In genomic region chr22:21984793-21985192, GRCh38 we compare ENCODE assay signal across 10 cellular contexts. TPM values are rescaled to one million over a fixed set of nuclear protein-coding genes. Genes with fewer than 3 reads are reported as not detected.
DNase-seq lines count a peak whose midpoint lies in the region; ATAC-seq and TF ChIP-seq lines count a peak whose summit lies in the region.
"Had no signal": no experiment of that assay in that cellular context is flagged by ENCODE, and none has a peak within 500 bp of the region (broad histone marks: within the 10 kb centered on the region; RNA-seq: fewer than 3 reads in every experiment).

No MANE protein-coding gene starts in this region.

- H3K4me1 ChIP-seq in left ventricle myocardium inferior: peaks cover 23% of the 10 kb centered on the region
- H3K4me1 ChIP-seq in right atrium auricular region: peaks cover 0 to 13% of the 10 kb centered on the region in 2 donors
- peaks cover 2% of the 10 kb centered on the region; the same call in 1 of the 2 replicates for H3K4me1 ChIP-seq in Panc1 (ENCODE audit: control insufficient read depth, insufficient read depth, low read length)
- H3K4me1 ChIP-seq in testis: no peaks in the 10 kb centered on the region

- DNase-seq in left ventricle myocardium inferior (no peak), right atrium auricular region (ENCODE audit: low spot score) (no peak), Panc1 (ENCODE audit: low read depth, low spot score) (no peak), fibroblast of pulmonary artery (ENCODE audit: low read depth) (peak; percentile 35), testis (peak; percentile 67), 8988T (no peak)
- DNase-seq: activated CD4-positive, alpha-beta T cell treated with anti-CD3 and anti-CD28 coated beads, Interleukin-2, amount 50 U/mL, for 4 hours; NCI-H1092 treated with DMSO at 0.1 percent for 48 hours had no signal

- H3K27me3 ChIP-seq in left ventricle myocardium inferior (ENCODE audit: low read depth) (peaks cover 2% of the 10 kb centered on the region), right atrium auricular region (no peaks in the 10 kb centered on the region), Panc1 (ENCODE audit: control insufficient read depth, insufficient read depth, low read length) (no peaks in the 10 kb centered on the region), testis (no peaks in the 10 kb centered on the region)

- WGBS in testis, 2 donors: 55 to 66% methylated on average over 4 to 7 of the region's 7 CpGs

- H3K27ac ChIP-seq in left ventricle myocardium inferior (replicated peaks) (no peak overlapping the region), right atrium auricular region (no peak overlapping the region), Panc1 (ENCODE audit: low read length) (no peak overlapping the region), testis (no peak overlapping the region)

- TF ChIP-seq CTCF in left ventricle myocardium inferior (IDR thresholded peaks at IDR 0.05; ENCODE audit: borderline replicate concordance) (peak; percentile 14), right atrium auricular region (IDR thresholded peaks at IDR 0.05) (no peak), Panc1 (IDR thresholded peaks at IDR 0.05) (no peak; the same call in 1 of the 2 replicates), fibroblast of pulmonary artery (IDR thresholded peaks at IDR 0.05; ENCODE audit: low read length, missing control alignments) (peak; percentile 48), testis (IDR thresholded peaks at IDR 0.05) (peak in 1 of 3 experiments; percentile 22)

- ATAC-seq in Panc1 (peak; percentile 76), GM19351 (IDR thresholded peaks at IDR 0.05; ENCODE audit: unreplicated experiment) (no peak), HG03521 (IDR thresholded peaks at IDR 0.05; ENCODE audit: unreplicated experiment) (no peak)

- CTCF ChIA-PET in Panc1 (lab: Charles Lee): no interaction called here

- intact Hi-C loops in left ventricle myocardium inferior (cut with micrococcal nuclease): no loop called here
- intact Hi-C loops in Panc1 (cut with micrococcal nuclease; ENCODE audit: unreplicated experiment): no loop called here
- intact Hi-C loops in testis (cut with DNase I; ENCODE audit: low total_unique reads): no loop called here

- POLR2A ChIA-PET in Panc1 (lab: Charles Lee): no interaction called here

- TF ChIP-seq POLR2A in testis (IDR thresholded peaks at IDR 0.05): no peak

- in situ Hi-C loops in Panc1 (cut with HindIII; ENCODE audit: low pct_unique_long_range_greater_than_20kb, low sequenced_read_pairs): no loop called here

- BruUV-seq in Panc1 (replicated peaks; lab: Mats Ljungman, UMichigan): no TSS peak

- H3K4me3 ChIP-seq in left ventricle myocardium inferior: no peak overlapping the region
- no peak overlapping the region for H3K4me3 ChIP-seq in right atrium auricular region
- H3K4me3 ChIP-seq in Panc1 (ENCODE audit: low read depth in 2 of 2, low read length in 2 of 2): no peak overlapping the region
- no peak overlapping the region for H3K4me3 ChIP-seq in fibroblast of pulmonary artery (replicated peaks; ENCODE audit: low read depth, low read length)
- H3K4me3 ChIP-seq in testis: no peak overlapping the region

- no peaks in the 10 kb centered on the region for H3K9me3 ChIP-seq in left ventricle myocardium inferior (replicated peaks)
- no peaks in the 10 kb centered on the region for H3K9me3 ChIP-seq in right atrium auricular region
- H3K9me3 ChIP-seq in Panc1 (ENCODE audit: control insufficient read depth, insufficient read depth, low read depth, low read length): no peaks in the 10 kb centered on the region
- no peaks in the 10 kb centered on the region for H3K9me3 ChIP-seq in testis

- H3K36me3 ChIP-seq in left ventricle myocardium inferior (no peaks in the 10 kb centered on the region), right atrium auricular region (no peaks in the 10 kb centered on the region), Panc1 (ENCODE audit: control insufficient read depth, insufficient read depth, low read length) (peaks cover 6% of the 10 kb centered on the region; the same call in 1 of the 2 replicates), testis (ENCODE audit: low read depth, missing control alignments) (no peaks in the 10 kb centered on the region)

RNA-seq across cellular contexts. Expression of gene TOP3B, which starts 2.2 kb away (rescaled TPM):
- total RNA-seq in left ventricle myocardium inferior (11.2 TPM), right atrium auricular region (10 to 100 TPM; 11.5 to 12.3 TPM), Panc1 (2021; ENCODE audit: unreplicated experiment) (29.1 TPM), testis (10 to 100 TPM; 65.5 to 70.5 TPM)
- polyA plus RNA-seq in Panc1 (2012; ENCODE audit: insufficient read length): 16.8 TPM
- polyA plus RNA-seq in testis (ENCODE audit: insufficient read depth, low read depth, low replicate concordance): 19.1 TPM

RNA-seq across cellular contexts. Expression of gene PPM1F, which starts 32.1 kb away (rescaled TPM):
- total RNA-seq in left ventricle myocardium inferior (17.5 TPM), right atrium auricular region (10 to 100 TPM; 17.0 to 29.6 TPM), Panc1 (2021; ENCODE audit: unreplicated experiment) (28.9 TPM), testis (10 to 100 TPM; 22.4 to 22.7 TPM)
- 27.9 TPM for polyA plus RNA-seq in Panc1 (2012; ENCODE audit: insufficient read length)
- polyA plus RNA-seq in testis (ENCODE audit: insufficient read depth, low read depth, low replicate concordance): 17.4 TPM

Comparison
In these comparisons a context has a peak if more than half of its experiments do, and no peak if none do; other contexts are left out.
1. CTCF ChIP-seq: peak in left ventricle myocardium inferior (single experiment) and fibroblast of pulmonary artery (single experiment); none in right atrium auricular region (0 of 2) and Panc1 (single experiment).
2. DNase-seq: peak in fibroblast of pulmonary artery (single experiment) and testis (single experiment); none in left ventricle myocardium inferior (single experiment), right atrium auricular region (single experiment), Panc1 (single experiment) and 8988T (single experiment).